ENCODE assay signal across 30 cellular contexts in the genomic region with DNA sequence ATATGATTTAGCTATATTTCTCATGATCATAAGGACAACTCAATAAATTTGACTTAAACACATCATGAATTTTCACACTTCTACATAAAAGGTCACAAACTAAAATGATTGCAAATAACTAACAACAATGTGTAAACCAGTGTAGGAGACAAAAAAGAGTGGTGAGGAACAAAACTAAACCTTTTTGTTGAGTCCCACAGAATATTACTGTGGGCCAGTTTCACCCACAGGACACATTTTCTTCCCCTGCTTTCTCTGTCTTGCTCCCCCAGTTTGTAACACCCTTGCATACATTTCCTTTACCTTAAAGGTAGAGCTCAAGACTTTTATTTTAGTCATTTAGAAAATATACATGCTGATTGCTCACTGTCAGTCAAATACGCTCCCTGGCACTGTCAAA.
"Had no signal": no experiment of that assay in that cellular context is flagged by ENCODE, and none has a peak within 500 bp of the region (broad histone marks: within the 10 kb centered on the region; RNA-seq: fewer than 3 reads in every experiment).

No MANE protein-coding gene starts in this region.

- H3K9me3 ChIP-seq: body of pancreas, heart left ventricle, left lung, mucosa of descending colon, right atrium auricular region, suprapubic skin, tibial artery, uterus had no signal

- H3K36me3 Mint-ChIP-seq: activated naive CD8-positive, alpha-beta T cell; natural killer cell treated with Interleukin-12 subunit alpha and Interleukin-12 subunit beta and Interleukin-15 and Interleukin-18, amount 100 ng/mL, for 72 hours had no signal

- H3K9me3 Mint-ChIP-seq: natural killer cell treated with Interleukin-12 subunit alpha and Interleukin-12 subunit beta and Interleukin-15 and Interleukin-18, amount 100 ng/mL, for 72 hours had no signal

- H3K27ac Mint-ChIP-seq: activated naive CD8-positive, alpha-beta T cell; natural killer cell treated with Interleukin-12 subunit alpha and Interleukin-12 subunit beta and Interleukin-15 and Interleukin-18, amount 100 ng/mL, for 72 hours had no signal

- H3K4me3 Mint-ChIP-seq: activated naive CD8-positive, alpha-beta T cell; natural killer cell treated with Interleukin-12 subunit alpha and Interleukin-12 subunit beta and Interleukin-15 and Interleukin-18, amount 100 ng/mL, for 72 hours had no signal

- H3K4me3 ChIP-seq: body of pancreas, coronary artery, dorsolateral prefrontal cortex, heart left ventricle, left lung, lung, mucosa of descending colon, right atrium auricular region, smooth muscle cell, suprapubic skin, tibial artery, uterus had no signal

- H3K4me2 ChIP-seq: smooth muscle cell had no signal

- H3K36me3 ChIP-seq: heart left ventricle, left lung, right atrium auricular region, suprapubic skin, tibial artery, WERI-Rb-1 had no signal

- H3K27ac ChIP-seq: body of pancreas, coronary artery, dorsolateral prefrontal cortex, heart left ventricle, left lung, right atrium auricular region, suprapubic skin, tibial artery, uterus, WERI-Rb-1 had no signal

- H3K27me3 ChIP-seq: body of pancreas, heart left ventricle, left lung, right atrium auricular region, suprapubic skin, tibial artery, uterus had no signal

- DNase-seq: activated CD4-positive, alpha-beta T cell treated with anti-CD3 and anti-CD28 coated beads for 48 hours; activated CD4-positive, alpha-beta T cell treated with anti-CD3 and anti-CD28 coated beads, Interleukin-2, amount 50 U/mL, for 48 hours; activated CD8-positive, alpha-beta memory T cell treated with anti-CD3 and anti-CD28 coated beads for 24 hours; activated effector memory CD4-positive, alpha-beta T cell treated with Interleukin-2 at 50 U/mL for 16 hours; activated naive CD4-positive, alpha-beta T cell treated with Interleukin-2 at 50 U/mL for 16 hours; anterior cingulate cortex; body of pancreas; dorsolateral prefrontal cortex; effector memory CD4-positive, alpha-beta T cell; erythroblast; heart left ventricle; hypothalamus; left lung; mucosa of descending colon; stimulated activated CD4-positive, alpha-beta T cell treated with anti-CD3 and anti-CD28 coated beads, Interleukin-1b, Interleukin-23, amount 100 ng/mL, for 48 hours; stimulated activated CD4-positive, alpha-beta T cell treated with anti-CD3 and anti-CD28 coated beads, Interleukin-4, amount 100 ng/mL, for 4 hours; stimulated activated CD8-positive, alpha-beta memory T cell treated with anti-CD3 and anti-CD28 coated beads, Interleukin-4, amount 100 ng/mL, for 48 hours; stimulated activated naive CD4-positive, alpha-beta T cell; T-helper 9 cell; tibial artery; uterus; WERI-Rb-1 had no signal

- H3K4me1 ChIP-seq: body of pancreas, heart left ventricle, left lung, right atrium auricular region, suprapubic skin, tibial artery, uterus had no signal

- ATAC-seq: activated CD4-positive, CD25-positive, alpha-beta regulatory T cell treated with anti-CD3 and anti-CD28 coated beads, Interleukin-2, amount 50 U/mL, for 24 hours; body of pancreas; heart left ventricle; left lung; mucosa of descending colon had no signal
